ENCODE assay signal across 11 cellular contexts in genomic region chr9:137602661-137603060, GRCh38. TPM values are rescaled to one million over a fixed set of nuclear protein-coding genes. Genes with fewer than 3 reads are reported as not detected.
DNase-seq lines count a peak whose midpoint lies in the region; ATAC-seq lines count a peak whose summit lies in the region.
"Had no signal": no experiment of that assay in that cellular context is flagged by ENCODE, and none has a peak within 500 bp of the region (broad histone marks: within the 10 kb centered on the region; RNA-seq: fewer than 3 reads in every experiment).

No MANE protein-coding gene starts in this region.

- no peaks in the 10 kb centered on the region for H3K9me2 ChIP-seq in GM23248 (ENCODE audit: insufficient read depth)

- WGBS in GM23248 (ENCODE audit: low coverage in 1 of 2, low lambda C conversion rate in 2 of 2, missing lambda C conversion rate in 2 of 2), 2 experiments: 3 to 10% methylated on average over 3 of the region's 3 CpGs

- no peak overlapping the region for H3K4me2 ChIP-seq in GM23248 (ENCODE audit: unreplicated experiment)

- no peaks in the 10 kb centered on the region for H3K27me3 Mint-ChIP-seq in activated CD8-positive, alpha-beta memory T cell treated with anti-CD3 and anti-CD28 coated beads, Interleukin-2, amount 10 ng/mL, durations not matched to agents 7 days and 5 days

- H2AFZ ChIP-seq in GM23248: no peak overlapping the region

- no peak overlapping the region for H3K4me3 ChIP-seq in GM23248

- no peaks in the 10 kb centered on the region for H3K36me3 Mint-ChIP-seq in activated CD8-positive, alpha-beta memory T cell treated with anti-CD3 and anti-CD28 coated beads, Interleukin-2, amount 10 ng/mL, durations not matched to agents 7 days and 5 days

- no peaks in the 10 kb centered on the region for H3K36me3 ChIP-seq in GM23248 (ENCODE audit: low read depth)
- H3K36me3 ChIP-seq: brain microvascular endothelial cell had no signal

- no peak overlapping the region for H3K9ac ChIP-seq in GM23248

- H3K4me1 Mint-ChIP-seq in activated CD8-positive, alpha-beta memory T cell treated with anti-CD3 and anti-CD28 coated beads, Interleukin-2, amount 10 ng/mL, durations not matched to agents 7 days and 5 days: peaks cover 23% of the 10 kb centered on the region

- no peaks in the 10 kb centered on the region for H4K20me1 ChIP-seq in GM23248 (ENCODE audit: insufficient read depth)

- H3K27ac ChIP-seq in angular gyrus (ENCODE audit: low read depth, low read length): peak overlapping the region; percentile 3
- no peak overlapping the region for H3K27ac ChIP-seq in GM23248
- H3K27ac ChIP-seq: brain microvascular endothelial cell had no signal

- H3K27me3 ChIP-seq in GM23248 (replicated peaks; ENCODE audit: insufficient read depth): no peaks in the 10 kb centered on the region
- H3K27me3 ChIP-seq: brain microvascular endothelial cell had no signal

- H3F3A ChIP-seq in GM23248 (ENCODE audit: insufficient read depth): no peaks in the 10 kb centered on the region

- no peaks in the 10 kb centered on the region for H3K9me3 ChIP-seq in GM23248 (ENCODE audit: low read depth)

- no peak for DNase-seq in activated CD8-positive, alpha-beta memory T cell treated with anti-CD3 and anti-CD28 coated beads, Interleukin-2, amount 10 ng/mL, durations not matched to agents 7 days and 5 days
- no peak for DNase-seq in activated CD8-positive, alpha-beta memory T cell treated with anti-CD3 and anti-CD28 coated beads, Interleukin-2, amount 50 U/mL, for 48 hours
- peak; percentile 2 for DNase-seq in NCI-H524 treated with DMSO at 0.1 percent for 48 hours (lab: John Stamatoyannopoulos, UW)
- peak; percentile 48 for DNase-seq in pons (ENCODE audit: low spot score)
- no peak for DNase-seq in DMS79 (lab: John Stamatoyannopoulos, UW)
- DNase-seq in GM23248: no peak
- DNase-seq: brain microvascular endothelial cell, kidney, NCI-H2081 had no signal

- ATAC-seq in activated CD8-positive, alpha-beta memory T cell treated with anti-CD3 and anti-CD28 coated beads, Interleukin-2, amount 10 ng/mL, durations not matched to agents 7 days and 5 days: no peak
- ATAC-seq in GM21528 (IDR thresholded peaks at IDR 0.05; ENCODE audit: low FRiP score, unreplicated experiment): no peak

- H3K27ac Mint-ChIP-seq in activated CD8-positive, alpha-beta memory T cell treated with anti-CD3 and anti-CD28 coated beads, Interleukin-2, amount 10 ng/mL, durations not matched to agents 7 days and 5 days: no peak overlapping the region

- H3K9me3 Mint-ChIP-seq in activated CD8-positive, alpha-beta memory T cell treated with anti-CD3 and anti-CD28 coated beads, Interleukin-2, amount 10 ng/mL, durations not matched to agents 7 days and 5 days (ENCODE audit: low read depth): no peaks in the 10 kb centered on the region

- peak overlapping the region; percentile 13 for H3K4me3 Mint-ChIP-seq in activated CD8-positive, alpha-beta memory T cell treated with anti-CD3 and anti-CD28 coated beads, Interleukin-2, amount 10 ng/mL, durations not matched to agents 7 days and 5 days

- H3K4me1 ChIP-seq in GM23248 (ENCODE audit: insufficient read depth): peaks cover 9% of the 10 kb centered on the region; the same call in 1 of the 2 replicates

- in situ Hi-C loops in GM23248 (cut with MboI): no loop called here

- H3K79me2 ChIP-seq in GM23248 (ENCODE audit: insufficient read depth): peaks cover 7% of the 10 kb centered on the region; the same call in 1 of the 2 replicates

- CTCF ChIA-PET in activated CD8-positive, alpha-beta memory T cell treated with anti-CD3 and anti-CD28 coated beads, Interleukin-2, amount 10 ng/mL, durations not matched to agents 7 days and 5 days (lab: Charles Lee): no interaction called here

RNA-seq across cellular contexts. Expression of gene ARRDC1, which starts 2.8 kb away (rescaled TPM):
- total RNA-seq in activated CD8-positive, alpha-beta memory T cell treated with anti-CD3 and anti-CD28 coated beads, Interleukin-2, amount 10 ng/mL, durations not matched to agents 7 days and 5 days: 10 to 100 TPM; 49.0 to 50.1 TPM
- total RNA-seq in GM23248 (2014; rRNA removed; shearing (Covaris generic)): 26.9 and 37.1 TPM in 2 replicates
- 21.0 and 22.0 TPM in 2 replicates for polyA plus RNA-seq in GM23248 (2016; fragmentation: Nextera tagmentation; extraction: Ambion mirVana)

RNA-seq across cellular contexts. Expression of gene ZMYND19, which starts 12.3 kb away (rescaled TPM):
- total RNA-seq in activated CD8-positive, alpha-beta memory T cell treated with anti-CD3 and anti-CD28 coated beads, Interleukin-2, amount 10 ng/mL, durations not matched to agents 7 days and 5 days: 10 to 100 TPM; 34.0 to 46.0 TPM
- 29.6 and 35.0 TPM in 2 replicates for total RNA-seq in GM23248 (2014; rRNA removed; shearing (Covaris generic))
- 6.1 and 11.6 TPM in 2 replicates for polyA plus RNA-seq in GM23248 (2016; fragmentation: Nextera tagmentation; extraction: Ambion mirVana)

RNA-seq across cellular contexts. Expression of gene EHMT1, which starts 16.1 kb away (rescaled TPM):
- total RNA-seq in activated CD8-positive, alpha-beta memory T cell treated with anti-CD3 and anti-CD28 coated beads, Interleukin-2, amount 10 ng/mL, durations not matched to agents 7 days and 5 days: 100 to 1,000 TPM in 1 of 2 experiments, 10 to 100 TPM in 1; 99.9 to 130 TPM
- 26.8 and 43.6 TPM in 2 replicates for total RNA-seq in GM23248 (2014; rRNA removed; shearing (Covaris generic))
- polyA plus RNA-seq in GM23248 (2016; fragmentation: Nextera tagmentation; extraction: Ambion mirVana): 31.0 and 33.7 TPM in 2 replicates

RNA-seq across cellular contexts. Expression of gene DPH7, which starts 23.9 kb away (rescaled TPM):
- total RNA-seq in activated CD8-positive, alpha-beta memory T cell treated with anti-CD3 and anti-CD28 coated beads, Interleukin-2, amount 10 ng/mL, durations not matched to agents 7 days and 5 days: 10 to 100 TPM; 39.9 to 45.1 TPM
- 27.0 and 32.6 TPM in 2 replicates for total RNA-seq in GM23248 (2014; rRNA removed; shearing (Covaris generic))
- 24.1 and 26.7 TPM in 2 replicates for polyA plus RNA-seq in GM23248 (2016; fragmentation: Nextera tagmentation; extraction: Ambion mirVana)

RNA-seq across cellular contexts. Expression of gene MRPL41, which starts 51.0 kb away (rescaled TPM):
- 10 to 100 TPM; 57.9 to 58.3 TPM for total RNA-seq in activated CD8-positive, alpha-beta memory T cell treated with anti-CD3 and anti-CD28 coated beads, Interleukin-2, amount 10 ng/mL, durations not matched to agents 7 days and 5 days
- 28.7 and 42.9 TPM in 2 replicates for total RNA-seq in GM23248 (2014; rRNA removed; shearing (Covaris generic))
- 97.6 and 99.8 TPM in 2 replicates for polyA plus RNA-seq in GM23248 (2016; fragmentation: Nextera tagmentation; extraction: Ambion mirVana)

Comparison
In these comparisons a context has a peak if more than half of its experiments do, and no peak if none do; other contexts are left out.
1. DNase-seq: peak in NCI-H524 treated with DMSO at 0.1 percent for 48 hours (single experiment) and pons (single experiment); none in activated CD8-positive, alpha-beta memory T cell treated with anti-CD3 and anti-CD28 coated beads, Interleukin-2, amount 10 ng/mL, durations not matched to agents 7 days and 5 days (single experiment), activated CD8-positive, alpha-beta memory T cell treated with anti-CD3 and anti-CD28 coated beads, Interleukin-2, amount 50 U/mL, for 48 hours (single experiment), DMS79 (single experiment) and GM23248 (single experiment).